In the genomic region with DNA sequence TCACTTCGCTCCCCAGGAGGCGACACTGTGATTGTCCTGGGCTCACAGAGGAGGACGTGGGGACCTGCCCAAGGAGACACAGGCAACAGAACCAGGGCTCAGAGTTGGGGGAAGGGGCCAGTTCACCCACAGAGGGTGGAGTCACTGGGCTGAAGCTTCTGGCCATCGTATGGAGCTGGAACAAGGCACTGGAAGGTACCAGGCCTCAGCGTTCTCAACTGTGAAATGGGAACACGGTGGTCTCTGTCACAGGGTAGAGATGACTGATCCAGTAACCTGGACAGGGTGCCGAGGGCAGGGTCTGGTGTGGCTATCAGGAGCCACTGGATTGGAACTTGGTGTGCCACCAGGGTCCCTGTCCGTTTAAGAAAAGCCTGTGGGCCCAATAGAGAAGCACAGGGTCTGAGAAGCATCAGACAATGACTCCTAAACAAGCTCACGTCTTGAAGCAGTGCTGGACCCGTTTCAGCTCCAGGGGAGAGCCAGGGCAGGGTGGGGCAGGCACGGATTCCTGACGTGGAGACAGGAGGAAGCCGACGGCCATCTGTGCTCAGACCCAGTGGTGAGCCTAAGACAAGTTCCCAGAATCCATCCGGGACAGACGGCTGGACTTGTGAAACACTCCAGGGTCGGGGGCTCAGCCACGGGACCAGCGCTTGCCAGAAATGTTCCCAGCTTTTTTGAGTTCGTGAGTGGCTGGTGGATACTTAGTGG, we compare ENCODE assay signal across 19 cellular contexts. TPM values are rescaled to one million over a fixed set of nuclear protein-coding genes. Genes with fewer than 3 reads are reported as not detected.
DNase-seq lines count a peak whose midpoint lies in the region; ATAC-seq and TF ChIP-seq lines count a peak whose summit lies in the region.
"Had no signal": no experiment of that assay in that cellular context is flagged by ENCODE, and none has a peak within 500 bp of the region (broad histone marks: within the 10 kb centered on the region; RNA-seq: fewer than 3 reads in every experiment).

No MANE protein-coding gene starts in this region.

- H3K36me3 ChIP-seq in IMR-90 (ENCODE audit: control insufficient read depth, insufficient read depth, low read length) (no peaks in the 10 kb centered on the region), skeletal muscle tissue (ENCODE audit: control insufficient read depth in 3 of 3, insufficient read depth in 3 of 3, low read length in 3 of 3) (no peaks in the 10 kb centered on the region)

- no peak for ATAC-seq in IMR-90 (ENCODE audit: low read depth)
- ATAC-seq: natural killer cell treated with Interleukin-12 subunit alpha and Interleukin-12 subunit beta and Interleukin-15 and Interleukin-18, amount 100 ng/mL, for 72 hours had no signal

- H2BK5ac ChIP-seq in IMR-90 (ENCODE audit: low read depth, low read length, poor library complexity, severe bottlenecking) = no peak overlapping the region

- H2BK120ac ChIP-seq in IMR-90 (ENCODE audit: low read depth, low read length) = no peak overlapping the region

- no peaks in the 10 kb centered on the region for H3K9me3 Mint-ChIP-seq in mesothelial cell of epicardium
- H3K9me3 Mint-ChIP-seq: CD4-positive, alpha-beta memory T cell; natural killer cell treated with Interleukin-12 subunit alpha and Interleukin-12 subunit beta and Interleukin-15 and Interleukin-18, amount 100 ng/mL, for 72 hours had no signal

- no TSS peak for BruUV-seq in IMR-90 (replicated peaks; lab: Mats Ljungman, UMichigan)

- H3K27ac Mint-ChIP-seq in mesothelial cell of epicardium = peak overlapping the region; percentile 95
- H3K27ac Mint-ChIP-seq: natural killer cell treated with Interleukin-12 subunit alpha and Interleukin-12 subunit beta and Interleukin-15 and Interleukin-18, amount 100 ng/mL, for 72 hours had no signal

- no peak overlapping the region for H3K56ac ChIP-seq in IMR-90 (ENCODE audit: extremely low read depth, insufficient read depth, low read length)

- intact Hi-C loops in IMR-90 (cut with micrococcal nuclease) = no loop called here

- H3K14ac ChIP-seq in IMR-90 (replicated peaks; ENCODE audit: low read depth, low read length) = no peak overlapping the region

- DNase-seq in IMR-90 (no peak), fibroblast of pulmonary artery (ENCODE audit: low read depth) (peak; percentile 59), mesothelial cell of epicardium (ENCODE audit: low spot score in 2 of 2, unreplicated experiment in 2 of 2) (no peak), NCI-H1092 treated with DMSO at 0.1 percent for 48 hours (lab: John Stamatoyannopoulos, UW) (no peak), islet precursor cell (no peak), SK-N-DZ (ENCODE audit: low spot score) (no peak), NCI-H1105 treated with DMSO at 0.1 percent for 48 hours (lab: John Stamatoyannopoulos, UW) (no peak)
- DNase-seq: activated CD4-positive, alpha-beta T cell treated with anti-CD3 and anti-CD28 coated beads, Interleukin-2, amount 50 U/mL, for 4 hours; activated naive CD4-positive, alpha-beta T cell treated with Interleukin-2 at 50 U/mL for 16 hours; aorta; CD4-positive, alpha-beta memory T cell; GOT3; mammary epithelial cell; NCI-H2081; NCI-H524; stimulated activated naive CD4-positive, alpha-beta T cell had no signal

- H4K91ac ChIP-seq in IMR-90 (ENCODE audit: insufficient read depth, low read depth, low read length) = no peak overlapping the region

- H3K4ac ChIP-seq in IMR-90 (ENCODE audit: low read depth, low read length) = no peak overlapping the region

- H3K23ac ChIP-seq in IMR-90 (ENCODE audit: low read depth, low read length) = no peak overlapping the region

- no peak overlapping the region for H4K8ac ChIP-seq in IMR-90 (ENCODE audit: low read depth in 2 of 2, low read length in 2 of 2)

- H3K9ac ChIP-seq in IMR-90 (ENCODE audit: low read depth, low read length) (no peak overlapping the region), skeletal muscle tissue (ENCODE audit: low read depth in 1 of 3, low read length in 3 of 3) (no peak overlapping the region)

- H3K27me3 Mint-ChIP-seq in mesothelial cell of epicardium (ENCODE audit: low read depth) = no peaks in the 10 kb centered on the region
- H3K27me3 Mint-ChIP-seq: CD4-positive, alpha-beta memory T cell; natural killer cell treated with Interleukin-12 subunit alpha and Interleukin-12 subunit beta and Interleukin-15 and Interleukin-18, amount 100 ng/mL, for 72 hours had no signal

- H2AFZ ChIP-seq in IMR-90 (replicated peaks; ENCODE audit: low read length, poor library complexity) = no peak overlapping the region

- H2AK5ac ChIP-seq in IMR-90 (ENCODE audit: low read depth, low read length) = no peak overlapping the region

- H4K20me1 ChIP-seq in IMR-90 (ENCODE audit: insufficient read depth, low read length) = no peaks in the 10 kb centered on the region

- H3K4me2 ChIP-seq in IMR-90 (ENCODE audit: low read depth, low read length) = no peak overlapping the region

- POLR2A ChIA-PET in IMR-90 (lab: Charles Lee; ENCODE audit: unreplicated experiment) = no interaction called here

- dilution Hi-C loops in IMR-90 (cut with HindIII; ENCODE audit: low sequenced_read_pairs, unreplicated experiment) = no loop called here

- H3K27ac ChIP-seq in IMR-90 (ENCODE audit: insufficient read depth, low read length) (no peak overlapping the region), skeletal muscle tissue (ENCODE audit: low read depth, low read length) (peak overlapping the region; percentile 19)
- H3K27ac ChIP-seq: coronary artery had no signal

- no peak for TF ChIP-seq CTCF in IMR-90 (conservative IDR thresholded peaks at IDR 0.05; ENCODE audit: low read depth, low read length)
- TF ChIP-seq CTCF in fibroblast of pulmonary artery (IDR thresholded peaks at IDR 0.05; ENCODE audit: low read length, missing control alignments) = no peak
- TF ChIP-seq CTCF in mesothelial cell of epicardium (IDR thresholded peaks at IDR 0.05; ENCODE audit: unreplicated experiment) = no peak

- no peak for TF ChIP-seq RAD21 in IMR-90 (IDR thresholded peaks at IDR 0.05; ENCODE audit: low read length)

- H3K79me1 ChIP-seq in IMR-90 (ENCODE audit: low read depth in 1 of 2, low read length in 2 of 2) = no peaks in the 10 kb centered on the region

- H3K4me1 ChIP-seq in IMR-90 (ENCODE audit: control insufficient read depth, insufficient read depth, low read length) = peaks cover 3% of the 10 kb centered on the region; the same call in 1 of the 2 replicates
- peaks cover 7 to 20% (median 16%) of the 10 kb centered on the region in 3 donors for H3K4me1 ChIP-seq in skeletal muscle tissue (ENCODE audit: control insufficient read depth in 3 of 3, insufficient read depth in 3 of 3, low read length in 3 of 3)

- no peak overlapping the region for H4K5ac ChIP-seq in IMR-90 (ENCODE audit: low read depth, low read length)

- H3K18ac ChIP-seq in IMR-90 (ENCODE audit: low read depth, low read length) = no peak overlapping the region

- no peak overlapping the region for H3K4me3 Mint-ChIP-seq in mesothelial cell of epicardium
- H3K4me3 Mint-ChIP-seq: natural killer cell treated with Interleukin-12 subunit alpha and Interleukin-12 subunit beta and Interleukin-15 and Interleukin-18, amount 100 ng/mL, for 72 hours had no signal

- H3K27me3 ChIP-seq in IMR-90 (ENCODE audit: control insufficient read depth, insufficient read depth, low read length) (peaks cover 54% of the 10 kb centered on the region), skeletal muscle tissue (ENCODE audit: control insufficient read depth in 3 of 3, insufficient read depth in 3 of 3, low read length in 3 of 3) (no peaks in the 10 kb centered on the region)

- WGBS in IMR-90 (ENCODE audit: extremely low coverage in 2 of 2, insufficient read length in 1 of 2), 2 experiments = 69% methylated on average over 14 of the region's 20 CpGs; no CpG with 5 or more reads in 1 of the 2 experiments

- CTCF ChIA-PET in IMR-90 (lab: Yijun Ruan, JAX) = no interaction called here

- TF ChIP-seq POLR2A in IMR-90 (IDR thresholded peaks at IDR 0.05; ENCODE audit: low read depth, low read length) = no peak

- no peaks in the 10 kb centered on the region for H3K9me1 ChIP-seq in IMR-90 (ENCODE audit: insufficient read depth, low read length)

- no peak overlapping the region for H2BK15ac ChIP-seq in IMR-90 (ENCODE audit: low read depth, low read length)

- H3K4me1 Mint-ChIP-seq in mesothelial cell of epicardium = peaks cover 61% of the 10 kb centered on the region

- H3K36me3 Mint-ChIP-seq in mesothelial cell of epicardium = no peaks in the 10 kb centered on the region
- H3K36me3 Mint-ChIP-seq: CD4-positive, alpha-beta memory T cell; natural killer cell treated with Interleukin-12 subunit alpha and Interleukin-12 subunit beta and Interleukin-15 and Interleukin-18, amount 100 ng/mL, for 72 hours had no signal

- in situ Hi-C loops in IMR-90 (cut with MboI; ENCODE audit: low sequenced_read_pairs) = no loop called here

- no peak overlapping the region for H2BK20ac ChIP-seq in IMR-90 (ENCODE audit: low read depth, low read length)

- H3K9me3 ChIP-seq in IMR-90 (ENCODE audit: control insufficient read depth, insufficient read depth, low read length) (peaks cover 9% of the 10 kb centered on the region), skeletal muscle tissue (ENCODE audit: control insufficient read depth in 3 of 3, low read length in 3 of 3) (no peaks in the 10 kb centered on the region)

- H3K4me3 ChIP-seq in IMR-90 (ENCODE audit: insufficient read depth, low read depth, low read length) = no peak overlapping the region
- H3K4me3 ChIP-seq in fibroblast of pulmonary artery (replicated peaks; ENCODE audit: low read depth, low read length) = no peak overlapping the region
- H3K4me3 ChIP-seq in skeletal muscle tissue (ENCODE audit: low read length in 3 of 3) = no peak overlapping the region
- H3K4me3 ChIP-seq: coronary artery had no signal

- peak overlapping the region; percentile 26 for H2AK9ac ChIP-seq in IMR-90 (replicated peaks; ENCODE audit: low read depth, low read length, poor library complexity)

TF ChIP-seq in IMR-90, 13 proteins besides CTCF, POLR2A, EP300 and RAD21 (continues in another document):
- TF ChIP-seq FOS (IDR thresholded peaks at IDR 0.05; ENCODE audit: low read depth, low read length) (no peak), ELK1 (IDR thresholded peaks at IDR 0.05; ENCODE audit: borderline replicate concordance, low read depth, low read length) (no peak)

RNA-seq across cellular contexts. Expression of gene KCNQ1OT1, which starts 25.0 kb away (rescaled TPM):
- total RNA-seq in IMR-90 (2012; rRNA removed) = 1.9 and 2.0 TPM in 2 replicates
- polyA plus RNA-seq in IMR-90 (2012; rRNA removed) = 0.11 and 0.14 TPM in 2 replicates
- under 0.01 TPM in 2 replicates for polyA plus RNA-seq in IMR-90 (2012; cell fraction: cytosol; rRNA removed)
- polyA plus RNA-seq in IMR-90 (2012; cell fraction: nucleus; rRNA removed; ENCODE audit: low replicate concordance) = 0.57 and 1.3 TPM in 2 replicates
- total RNA-seq in mesothelial cell of epicardium = 30.5 to 35.1 TPM (median 31.9 TPM) in 3 replicates
- 6.8 TPM for total RNA-seq in skeletal muscle tissue
- polyA plus RNA-seq in SK-N-DZ (2014; cell fraction: cytosol; rRNA removed) = 0.01 TPM in 2 replicates
- polyA plus RNA-seq in SK-N-DZ (2014; cell fraction: nucleus; rRNA removed) = 0.49 TPM in 2 replicates
